Comparison of ENCODE assay signal across 1 cellular context in the genomic region with DNA sequence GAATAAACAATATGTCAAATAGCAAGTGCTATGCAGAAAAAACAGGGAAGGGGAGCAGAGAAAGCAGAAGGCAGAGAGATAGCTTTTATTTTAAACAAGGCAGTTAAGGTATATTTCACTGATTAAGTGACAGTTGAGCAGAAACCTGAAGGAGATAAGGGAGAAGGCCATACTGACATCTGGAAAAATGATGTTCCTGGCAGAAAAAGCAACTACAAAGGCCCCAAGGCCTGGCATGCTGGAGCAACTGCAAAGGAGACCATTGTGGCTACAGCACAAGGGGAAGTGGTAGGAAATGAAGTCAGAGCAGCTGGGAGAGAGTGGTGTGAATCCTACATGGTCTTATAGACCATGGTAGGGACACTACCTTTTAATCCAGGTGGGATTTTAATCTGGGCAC.
TF ChIP-seq lines count a peak whose summit lies in the region.

No MANE protein-coding gene starts in this region.

TF ChIP-seq in K562, 482 proteins besides CTCF, POLR2A, EP300 and RAD21 (continued from another document):
- TF ChIP-seq SPI1 (IDR thresholded peaks at IDR 0.05; ENCODE audit: borderline replicate concordance, low read depth, low read length) (peak; percentile 82; the same call in 1 of the 2 replicates), TFAM (CRISPR knock-in tag; conservative IDR thresholded peaks at IDR 0.05) (no peak), CLOCK (CRISPR knock-in tag; IDR thresholded peaks at IDR 0.05; ENCODE audit: borderline replicate concordance) (no peak), GABPB1 (CRISPR knock-in tag; IDR thresholded peaks at IDR 0.05) (no peak), LEF1 (IDR thresholded peaks at IDR 0.05) (peak; percentile 56; the same call in 1 of the 2 replicates), NFIX (CRISPR knock-in tag; IDR thresholded peaks at IDR 0.05; ENCODE audit: low read depth) (no peak)
